ENCODE assay signal across 1 cellular context in the genomic region with DNA sequence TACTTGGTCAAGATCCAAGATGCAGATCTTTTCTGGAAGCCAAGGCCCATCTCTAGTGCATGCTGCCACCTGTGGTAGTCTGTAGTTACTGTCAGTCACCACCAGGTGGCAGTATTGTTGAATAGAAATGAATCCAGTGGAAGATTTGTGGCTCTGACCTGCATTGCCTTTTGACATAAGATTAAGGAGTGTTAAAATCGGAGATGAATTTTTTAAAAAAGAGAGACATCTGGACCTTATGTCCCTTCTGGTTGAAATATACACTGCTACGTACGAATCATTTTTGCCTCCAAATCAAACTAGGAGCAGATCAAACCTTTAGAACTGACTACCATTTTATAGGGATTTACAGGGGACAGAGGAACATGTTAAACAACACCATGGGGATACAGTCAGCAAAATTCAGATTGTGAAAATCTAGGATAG.
TF ChIP-seq lines count a peak whose summit lies in the region.

No MANE protein-coding gene starts in this region.

TF ChIP-seq in K562, 482 proteins besides CTCF, POLR2A, EP300 and RAD21 (continued from another document and continues in another):
- TF ChIP-seq, protein P1, sequence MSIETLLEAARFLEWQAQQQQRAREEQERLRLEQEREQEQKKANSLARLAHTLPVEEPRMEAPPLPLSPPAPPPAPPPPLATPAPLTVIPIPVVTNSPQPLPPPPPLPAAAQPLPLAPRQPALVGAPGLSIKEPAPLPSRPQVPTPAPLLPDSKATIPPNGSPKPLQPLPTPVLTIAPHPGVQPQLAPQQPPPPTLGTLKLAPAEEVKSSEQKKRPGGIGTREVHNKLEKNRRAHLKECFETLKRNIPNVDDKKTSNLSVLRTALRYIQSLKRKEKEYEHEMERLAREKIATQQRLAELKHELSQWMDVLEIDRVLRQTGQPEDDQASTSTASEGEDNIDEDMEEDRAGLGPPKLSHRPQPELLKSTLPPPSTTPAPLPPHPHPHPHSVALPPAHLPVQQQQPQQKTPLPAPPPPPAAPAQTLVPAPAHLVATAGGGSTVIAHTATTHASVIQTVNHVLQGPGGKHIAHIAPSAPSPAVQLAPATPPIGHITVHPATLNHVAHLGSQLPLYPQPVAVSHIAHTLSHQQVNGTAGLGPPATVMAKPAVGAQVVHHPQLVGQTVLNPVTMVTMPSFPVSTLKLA (conservative IDR thresholded peaks at IDR 0.05): 0 out of 4 replicates have a peak, but pooled peaks of 1 of the 2 experiments have one; percentile 24
- TF ChIP-seq BCL6 (CRISPR knock-in tag; IDR thresholded peaks at IDR 0.05) (no peak), ZNF316 (IDR thresholded peaks at IDR 0.05) (peak; percentile 38; the same call in 1 of the 2 replicates), NBN (IDR thresholded peaks at IDR 0.05; ENCODE audit: low read depth) (0 out of 2 replicates have a peak, but pooled peaks have one; percentile 35), ZNF12 (CRISPR knock-in tag; IDR thresholded peaks at IDR 0.05) (no peak), ZNF644 (tag; IDR thresholded peaks at IDR 0.05; ENCODE audit: low read depth) (no peak), CC2D1A (IDR thresholded peaks at IDR 0.05) (peak; percentile 79; the same call in 1 of the 2 replicates), NFE2L1 (tag; IDR thresholded peaks at IDR 0.05; ENCODE audit: borderline replicate concordance, low read depth) (no peak), MTA3 (IDR thresholded peaks at IDR 0.05; ENCODE audit: borderline replicate concordance) (no peak), KLF13 (tag; IDR thresholded peaks at IDR 0.05; ENCODE audit: borderline replicate concordance, low read depth) (no peak), NFIC (IDR thresholded peaks at IDR 0.05) (peak; percentile 45; the same call in 1 of the 2 replicates), CHD4 (IDR thresholded peaks at IDR 0.05; ENCODE audit: insufficient read depth, insufficient replicate concordance, low read depth, low read length, poor library complexity, severe bottlenecking) (no peak), ZNF184 (CRISPR knock-in tag; IDR thresholded peaks at IDR 0.05) (no peak), ETV1 (tag; conservative IDR thresholded peaks at IDR 0.05; ENCODE audit: low read depth) (peak; percentile 42; the same call in 1 of the 2 replicates), NR2C2 (CRISPR knock-in tag; IDR thresholded peaks at IDR 0.05) (no peak), NR2C2 (tag; IDR thresholded peaks at IDR 0.05) (peak; percentile 25; the same call in 1 of the 2 replicates), ZNF174 (CRISPR knock-in tag; IDR thresholded peaks at IDR 0.05) (no peak), ATF1 (CRISPR knock-in tag; IDR thresholded peaks at IDR 0.05) (no peak), ATF1 (tag; IDR thresholded peaks at IDR 0.05) (0 out of 2 replicates have a peak, but pooled peaks have one; percentile 26), NR2C1 (IDR thresholded peaks at IDR 0.05) (no peak), NR2C1 (tag; IDR thresholded peaks at IDR 0.05) (no peak), SRSF3 (IDR thresholded peaks at IDR 0.05; ENCODE audit: insufficient read depth, low read length) (no peak), ARNT (IDR thresholded peaks at IDR 0.05) (peak in 1 of 2 experiments; percentile 70; a peak in 1 of 4 replicates), PHF8 (IDR thresholded peaks at IDR 0.05; ENCODE audit: borderline replicate concordance, low read length) (no peak)
- TF ChIP-seq, protein P2, sequence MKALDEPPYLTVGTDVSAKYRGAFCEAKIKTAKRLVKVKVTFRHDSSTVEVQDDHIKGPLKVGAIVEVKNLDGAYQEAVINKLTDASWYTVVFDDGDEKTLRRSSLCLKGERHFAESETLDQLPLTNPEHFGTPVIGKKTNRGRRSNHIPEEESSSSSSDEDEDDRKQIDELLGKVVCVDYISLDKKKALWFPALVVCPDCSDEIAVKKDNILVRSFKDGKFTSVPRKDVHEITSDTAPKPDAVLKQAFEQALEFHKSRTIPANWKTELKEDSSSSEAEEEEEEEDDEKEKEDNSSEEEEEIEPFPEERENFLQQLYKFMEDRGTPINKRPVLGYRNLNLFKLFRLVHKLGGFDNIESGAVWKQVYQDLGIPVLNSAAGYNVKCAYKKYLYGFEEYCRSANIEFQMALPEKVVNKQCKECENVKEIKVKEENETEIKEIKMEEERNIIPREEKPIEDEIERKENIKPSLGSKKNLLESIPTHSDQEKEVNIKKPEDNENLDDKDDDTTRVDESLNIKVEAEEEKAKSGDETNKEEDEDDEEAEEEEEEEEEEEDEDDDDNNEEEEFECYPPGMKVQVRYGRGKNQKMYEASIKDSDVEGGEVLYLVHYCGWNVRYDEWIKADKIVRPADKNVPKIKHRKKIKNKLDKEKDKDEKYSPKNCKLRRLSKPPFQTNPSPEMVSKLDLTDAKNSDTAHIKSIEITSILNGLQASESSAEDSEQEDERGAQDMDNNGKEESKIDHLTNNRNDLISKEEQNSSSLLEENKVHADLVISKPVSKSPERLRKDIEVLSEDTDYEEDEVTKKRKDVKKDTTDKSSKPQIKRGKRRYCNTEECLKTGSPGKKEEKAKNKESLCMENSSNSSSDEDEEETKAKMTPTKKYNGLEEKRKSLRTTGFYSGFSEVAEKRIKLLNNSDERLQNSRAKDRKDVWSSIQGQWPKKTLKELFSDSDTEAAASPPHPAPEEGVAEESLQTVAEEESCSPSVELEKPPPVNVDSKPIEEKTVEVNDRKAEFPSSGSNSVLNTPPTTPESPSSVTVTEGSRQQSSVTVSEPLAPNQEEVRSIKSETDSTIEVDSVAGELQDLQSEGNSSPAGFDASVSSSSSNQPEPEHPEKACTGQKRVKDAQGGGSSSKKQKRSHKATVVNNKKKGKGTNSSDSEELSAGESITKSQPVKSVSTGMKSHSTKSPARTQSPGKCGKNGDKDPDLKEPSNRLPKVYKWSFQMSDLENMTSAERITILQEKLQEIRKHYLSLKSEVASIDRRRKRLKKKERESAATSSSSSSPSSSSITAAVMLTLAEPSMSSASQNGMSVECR (CRISPR knock-in tag; IDR thresholded peaks at IDR 0.05): no peak
- TF ChIP-seq, protein P3, sequence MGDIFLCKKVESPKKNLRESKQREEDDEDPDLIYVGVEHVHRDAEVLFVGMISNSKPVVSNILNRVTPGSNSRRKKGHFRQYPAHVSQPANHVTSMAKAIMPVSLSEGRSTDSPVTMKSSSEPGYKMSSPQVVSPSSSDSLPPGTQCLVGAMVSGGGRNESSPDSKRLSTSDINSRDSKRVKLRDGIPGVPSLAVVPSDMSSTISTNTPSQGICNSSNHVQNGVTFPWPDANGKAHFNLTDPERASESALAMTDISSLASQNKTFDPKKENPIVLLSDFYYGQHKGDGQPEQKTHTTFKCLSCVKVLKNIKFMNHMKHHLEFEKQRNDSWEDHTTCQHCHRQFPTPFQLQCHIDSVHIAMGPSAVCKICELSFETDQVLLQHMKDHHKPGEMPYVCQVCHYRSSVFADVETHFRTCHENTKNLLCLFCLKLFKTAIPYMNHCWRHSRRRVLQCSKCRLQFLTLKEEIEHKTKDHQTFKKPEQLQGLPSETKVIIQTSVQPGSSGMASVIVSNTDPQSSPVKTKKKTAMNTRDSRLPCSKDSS (IDR thresholded peaks at IDR 0.05; ENCODE audit: low read depth, partially characterized antibody): peak; percentile 88
- TF ChIP-seq, protein P4, sequence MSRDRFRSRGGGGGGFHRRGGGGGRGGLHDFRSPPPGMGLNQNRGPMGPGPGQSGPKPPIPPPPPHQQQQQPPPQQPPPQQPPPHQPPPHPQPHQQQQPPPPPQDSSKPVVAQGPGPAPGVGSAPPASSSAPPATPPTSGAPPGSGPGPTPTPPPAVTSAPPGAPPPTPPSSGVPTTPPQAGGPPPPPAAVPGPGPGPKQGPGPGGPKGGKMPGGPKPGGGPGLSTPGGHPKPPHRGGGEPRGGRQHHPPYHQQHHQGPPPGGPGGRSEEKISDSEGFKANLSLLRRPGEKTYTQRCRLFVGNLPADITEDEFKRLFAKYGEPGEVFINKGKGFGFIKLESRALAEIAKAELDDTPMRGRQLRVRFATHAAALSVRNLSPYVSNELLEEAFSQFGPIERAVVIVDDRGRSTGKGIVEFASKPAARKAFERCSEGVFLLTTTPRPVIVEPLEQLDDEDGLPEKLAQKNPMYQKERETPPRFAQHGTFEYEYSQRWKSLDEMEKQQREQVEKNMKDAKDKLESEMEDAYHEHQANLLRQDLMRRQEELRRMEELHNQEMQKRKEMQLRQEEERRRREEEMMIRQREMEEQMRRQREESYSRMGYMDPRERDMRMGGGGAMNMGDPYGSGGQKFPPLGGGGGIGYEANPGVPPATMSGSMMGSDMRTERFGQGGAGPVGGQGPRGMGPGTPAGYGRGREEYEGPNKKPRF (IDR thresholded peaks at IDR 0.05; ENCODE audit: low read depth, low read length): no peak
- TF ChIP-seq, protein P5, sequence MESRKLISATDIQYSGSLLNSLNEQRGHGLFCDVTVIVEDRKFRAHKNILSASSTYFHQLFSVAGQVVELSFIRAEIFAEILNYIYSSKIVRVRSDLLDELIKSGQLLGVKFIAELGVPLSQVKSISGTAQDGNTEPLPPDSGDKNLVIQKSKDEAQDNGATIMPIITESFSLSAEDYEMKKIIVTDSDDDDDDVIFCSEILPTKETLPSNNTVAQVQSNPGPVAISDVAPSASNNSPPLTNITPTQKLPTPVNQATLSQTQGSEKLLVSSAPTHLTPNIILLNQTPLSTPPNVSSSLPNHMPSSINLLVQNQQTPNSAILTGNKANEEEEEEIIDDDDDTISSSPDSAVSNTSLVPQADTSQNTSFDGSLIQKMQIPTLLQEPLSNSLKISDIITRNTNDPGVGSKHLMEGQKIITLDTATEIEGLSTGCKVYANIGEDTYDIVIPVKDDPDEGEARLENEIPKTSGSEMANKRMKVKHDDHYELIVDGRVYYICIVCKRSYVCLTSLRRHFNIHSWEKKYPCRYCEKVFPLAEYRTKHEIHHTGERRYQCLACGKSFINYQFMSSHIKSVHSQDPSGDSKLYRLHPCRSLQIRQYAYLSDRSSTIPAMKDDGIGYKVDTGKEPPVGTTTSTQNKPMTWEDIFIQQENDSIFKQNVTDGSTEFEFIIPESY (CRISPR knock-in tag; IDR thresholded peaks at IDR 0.05): no peak
- TF ChIP-seq, protein P6, sequence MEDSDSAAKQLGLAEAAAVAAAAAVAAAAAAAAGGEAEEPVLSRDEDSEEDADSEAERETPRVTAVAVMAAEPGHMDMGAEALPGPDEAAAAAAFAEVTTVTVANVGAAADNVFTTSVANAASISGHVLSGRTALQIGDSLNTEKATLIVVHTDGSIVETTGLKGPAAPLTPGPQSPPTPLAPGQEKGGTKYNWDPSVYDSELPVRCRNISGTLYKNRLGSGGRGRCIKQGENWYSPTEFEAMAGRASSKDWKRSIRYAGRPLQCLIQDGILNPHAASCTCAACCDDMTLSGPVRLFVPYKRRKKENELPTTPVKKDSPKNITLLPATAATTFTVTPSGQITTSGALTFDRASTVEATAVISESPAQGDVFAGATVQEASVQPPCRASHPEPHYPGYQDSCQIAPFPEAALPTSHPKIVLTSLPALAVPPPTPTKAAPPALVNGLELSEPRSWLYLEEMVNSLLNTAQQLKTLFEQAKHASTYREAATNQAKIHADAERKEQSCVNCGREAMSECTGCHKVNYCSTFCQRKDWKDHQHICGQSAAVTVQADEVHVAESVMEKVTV (CRISPR knock-in tag; IDR thresholded peaks at IDR 0.05): peak; percentile 91
- TF ChIP-seq, protein P7, sequence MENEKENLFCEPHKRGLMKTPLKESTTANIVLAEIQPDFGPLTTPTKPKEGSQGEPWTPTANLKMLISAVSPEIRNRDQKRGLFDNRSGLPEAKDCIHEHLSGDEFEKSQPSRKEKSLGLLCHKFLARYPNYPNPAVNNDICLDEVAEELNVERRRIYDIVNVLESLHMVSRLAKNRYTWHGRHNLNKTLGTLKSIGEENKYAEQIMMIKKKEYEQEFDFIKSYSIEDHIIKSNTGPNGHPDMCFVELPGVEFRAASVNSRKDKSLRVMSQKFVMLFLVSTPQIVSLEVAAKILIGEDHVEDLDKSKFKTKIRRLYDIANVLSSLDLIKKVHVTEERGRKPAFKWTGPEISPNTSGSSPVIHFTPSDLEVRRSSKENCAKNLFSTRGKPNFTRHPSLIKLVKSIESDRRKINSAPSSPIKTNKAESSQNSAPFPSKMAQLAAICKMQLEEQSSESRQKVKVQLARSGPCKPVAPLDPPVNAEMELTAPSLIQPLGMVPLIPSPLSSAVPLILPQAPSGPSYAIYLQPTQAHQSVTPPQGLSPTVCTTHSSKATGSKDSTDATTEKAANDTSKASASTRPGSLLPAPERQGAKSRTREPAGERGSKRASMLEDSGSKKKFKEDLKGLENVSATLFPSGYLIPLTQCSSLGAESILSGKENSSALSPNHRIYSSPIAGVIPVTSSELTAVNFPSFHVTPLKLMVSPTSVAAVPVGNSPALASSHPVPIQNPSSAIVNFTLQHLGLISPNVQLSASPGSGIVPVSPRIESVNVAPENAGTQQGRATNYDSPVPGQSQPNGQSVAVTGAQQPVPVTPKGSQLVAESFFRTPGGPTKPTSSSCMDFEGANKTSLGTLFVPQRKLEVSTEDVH (IDR thresholded peaks at IDR 0.05; ENCODE audit: low read depth, partially characterized antibody): peak; percentile 28
- TF ChIP-seq, protein P8, sequence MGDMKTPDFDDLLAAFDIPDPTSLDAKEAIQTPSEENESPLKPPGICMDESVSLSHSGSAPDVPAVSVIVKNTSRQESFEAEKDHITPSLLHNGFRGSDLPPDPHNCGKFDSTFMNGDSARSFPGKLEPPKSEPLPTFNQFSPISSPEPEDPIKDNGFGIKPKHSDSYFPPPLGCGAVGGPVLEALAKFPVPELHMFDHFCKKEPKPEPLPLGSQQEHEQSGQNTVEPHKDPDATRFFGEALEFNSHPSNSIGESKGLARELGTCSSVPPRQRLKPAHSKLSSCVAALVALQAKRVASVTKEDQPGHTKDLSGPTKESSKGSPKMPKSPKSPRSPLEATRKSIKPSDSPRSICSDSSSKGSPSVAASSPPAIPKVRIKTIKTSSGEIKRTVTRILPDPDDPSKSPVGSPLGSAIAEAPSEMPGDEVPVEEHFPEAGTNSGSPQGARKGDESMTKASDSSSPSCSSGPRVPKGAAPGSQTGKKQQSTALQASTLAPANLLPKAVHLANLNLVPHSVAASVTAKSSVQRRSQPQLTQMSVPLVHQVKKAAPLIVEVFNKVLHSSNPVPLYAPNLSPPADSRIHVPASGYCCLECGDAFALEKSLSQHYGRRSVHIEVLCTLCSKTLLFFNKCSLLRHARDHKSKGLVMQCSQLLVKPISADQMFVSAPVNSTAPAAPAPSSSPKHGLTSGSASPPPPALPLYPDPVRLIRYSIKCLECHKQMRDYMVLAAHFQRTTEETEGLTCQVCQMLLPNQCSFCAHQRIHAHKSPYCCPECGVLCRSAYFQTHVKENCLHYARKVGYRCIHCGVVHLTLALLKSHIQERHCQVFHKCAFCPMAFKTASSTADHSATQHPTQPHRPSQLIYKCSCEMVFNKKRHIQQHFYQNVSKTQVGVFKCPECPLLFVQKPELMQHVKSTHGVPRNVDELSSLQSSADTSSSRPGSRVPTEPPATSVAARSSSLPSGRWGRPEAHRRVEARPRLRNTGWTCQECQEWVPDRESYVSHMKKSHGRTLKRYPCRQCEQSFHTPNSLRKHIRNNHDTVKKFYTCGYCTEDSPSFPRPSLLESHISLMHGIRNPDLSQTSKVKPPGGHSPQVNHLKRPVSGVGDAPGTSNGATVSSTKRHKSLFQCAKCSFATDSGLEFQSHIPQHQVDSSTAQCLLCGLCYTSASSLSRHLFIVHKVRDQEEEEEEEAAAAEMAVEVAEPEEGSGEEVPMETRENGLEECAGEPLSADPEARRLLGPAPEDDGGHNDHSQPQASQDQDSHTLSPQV (IDR thresholded peaks at IDR 0.05): peak; percentile 63
